ENCODE assay signal across 27 cellular contexts in genomic region chr5:159851053-159851452, GRCh38.
A peak's percentile ranks its signal among the peaks of the same experiment; 100 is the strongest.
DNase-seq lines count a peak whose midpoint lies in the region; ATAC-seq, FAIRE-seq and TF ChIP-seq lines count a peak whose summit lies in the region.
"Had no signal": no experiment of that assay in that cellular context is flagged by ENCODE, and none has a peak within 500 bp of the region (broad histone marks: within the 10 kb centered on the region; RNA-seq: fewer than 3 reads in every experiment).

No MANE protein-coding gene starts in this region.

- no peaks in the 10 kb centered on the region for H3K27me3 ChIP-seq in bronchial epithelial cell (ENCODE audit: control insufficient read depth, insufficient read depth, low read length)
- H3K27me3 ChIP-seq in osteoblast (ENCODE audit: insufficient read depth, low read length), result no peaks in the 10 kb centered on the region

- no peak for TF ChIP-seq CTCF in Calu3 (IDR thresholded peaks at IDR 0.05; ENCODE audit: unreplicated experiment)
- no peak for TF ChIP-seq CTCF in bronchial epithelial cell (IDR thresholded peaks at IDR 0.05; ENCODE audit: insufficient read depth, low read length, severe bottlenecking)
- TF ChIP-seq CTCF in osteoblast (IDR thresholded peaks at IDR 0.05; ENCODE audit: extremely low read depth, low read depth, low read length), result no peak

- no peak for FAIRE-seq in bronchial epithelial cell (lab: Jason Lieb, UNC)
- FAIRE-seq: D721Med, endometrium had no signal

- H3K27ac Mint-ChIP-seq in Calu3 (ENCODE audit: unreplicated experiment), result peak overlapping the region; percentile 11
- H3K27ac Mint-ChIP-seq: activated CD4-positive, alpha-beta T cell treated with anti-CD3 and anti-CD28 coated beads, Interleukin-2, amount 10 ng/mL, durations not matched to agents 7 days and 5 days; activated naive CD4-positive, alpha-beta T cell treated with anti-CD3 and anti-CD28 coated beads, Interleukin-2, amount 10 ng/mL, durations not matched to agents 7 days and 5 days; stimulated activated naive B cell treated with anti-CD40 and anti-IgM and Interleukin-4, amounts not matched to agents 10 μg/mL and 1 μg/mL and 100 μg/mL, for 72 hours had no signal

- H3K36me3 ChIP-seq in bronchial epithelial cell (ENCODE audit: control insufficient read depth, insufficient read depth, low read length) (no peaks in the 10 kb centered on the region), osteoblast (ENCODE audit: insufficient read depth, low read length) (no peaks in the 10 kb centered on the region)
- H3K36me3 ChIP-seq: neutrophil had no signal

- no peaks in the 10 kb centered on the region for H3K27me3 Mint-ChIP-seq in Calu3 (ENCODE audit: unreplicated experiment)
- H3K27me3 Mint-ChIP-seq: activated CD4-positive, alpha-beta T cell treated with anti-CD3 and anti-CD28 coated beads, Interleukin-2, amount 10 ng/mL, durations not matched to agents 7 days and 5 days had no signal

- H3K4me1 Mint-ChIP-seq in Calu3 (ENCODE audit: low read depth, unreplicated experiment), result peaks cover 26% of the 10 kb centered on the region
- H3K4me1 Mint-ChIP-seq: activated CD4-positive, alpha-beta T cell treated with anti-CD3 and anti-CD28 coated beads, Interleukin-2, amount 10 ng/mL, durations not matched to agents 7 days and 5 days; activated naive CD4-positive, alpha-beta T cell treated with anti-CD3 and anti-CD28 coated beads, Interleukin-2, amount 10 ng/mL, durations not matched to agents 7 days and 5 days; stimulated activated naive B cell treated with anti-CD40 and anti-IgM and Interleukin-4, amounts not matched to agents 10 μg/mL and 1 μg/mL and 100 μg/mL, for 72 hours had no signal

- H3K27ac ChIP-seq in osteoblast (ENCODE audit: low read depth, low read length), result peak overlapping the region; percentile 3
- H3K27ac ChIP-seq: C4-2B, neutrophil, skin epidermis had no signal

- H3K9me3 Mint-ChIP-seq in Calu3 (ENCODE audit: low read depth, unreplicated experiment), result no peaks in the 10 kb centered on the region
- H3K9me3 Mint-ChIP-seq: activated CD4-positive, alpha-beta T cell treated with anti-CD3 and anti-CD28 coated beads, Interleukin-2, amount 10 ng/mL, durations not matched to agents 7 days and 5 days had no signal

- DNase-seq in Calu3 (peak; percentile 12), M059J (ENCODE audit: low read depth) (peak; percentile 67), bronchial epithelial cell (ENCODE audit: low read depth) (peak; percentile 84), osteoblast (ENCODE audit: insufficient read length, low spot score, missing footprints) (no peak), CD1c-positive myeloid dendritic cell (ENCODE audit: extremely low spot score) (no peak)
- DNase-seq in activated naive CD4-positive, alpha-beta T cell treated with anti-CD3 and anti-CD28 coated beads, Interleukin-2, amount 50 U/mL, for 16 hours, result no peak
- DNase-seq: activated CD4-positive, alpha-beta T cell treated with anti-CD3 and anti-CD28 coated beads, Interleukin-2, amount 10 ng/mL, durations not matched to agents 7 days and 5 days; activated naive CD4-positive, alpha-beta T cell treated with anti-CD3 and anti-CD28 coated beads, Interleukin-2, amount 10 ng/mL, durations not matched to agents 7 days and 5 days; activated T-cell treated with anti-CD3 and anti-CD28 coated beads, Interleukin-2, amount 50 U/mL, for 48 hours; amygdala; caudate nucleus; head of caudate nucleus; left cardiac atrium; mesenchymal stem cell; NCI-H1694 treated with DMSO at 0.1 percent for 48 hours; NCI-H2171 treated with DMSO at 0.1 percent for 48 hours; NCI-H524 treated with DMSO at 0.1 percent for 48 hours; psoas muscle; stimulated activated naive B cell treated with anti-CD40 and anti-IgM and Interleukin-4, amounts not matched to agents 10 μg/mL and 1 μg/mL and 100 μg/mL, for 72 hours; T-helper 9 cell had no signal

- no peak overlapping the region for H3K4me3 Mint-ChIP-seq in Calu3 (ENCODE audit: low read depth, unreplicated experiment)
- H3K4me3 Mint-ChIP-seq: activated CD4-positive, alpha-beta T cell treated with anti-CD3 and anti-CD28 coated beads, Interleukin-2, amount 10 ng/mL, durations not matched to agents 7 days and 5 days; activated naive CD4-positive, alpha-beta T cell treated with anti-CD3 and anti-CD28 coated beads, Interleukin-2, amount 10 ng/mL, durations not matched to agents 7 days and 5 days; stimulated activated naive B cell treated with anti-CD40 and anti-IgM and Interleukin-4, amounts not matched to agents 10 μg/mL and 1 μg/mL and 100 μg/mL, for 72 hours had no signal

- H3K4me2 ChIP-seq in osteoblast (ENCODE audit: insufficient read depth, low read length), result peak overlapping the region; percentile 10

- CTCF ChIA-PET in Calu3 (lab: Charles Lee), result interaction anchor here (0.6 kb wide), 1 partner anchor 134 kb away, joined by 3 read pairs; no protein-coding TSS in a partner anchor

- no peaks in the 10 kb centered on the region for H3K9me3 ChIP-seq in osteoblast (ENCODE audit: low read depth, low read length)
- H3K9me3 ChIP-seq: neutrophil, psoas muscle had no signal

- H3K4me1 ChIP-seq in osteoblast (ENCODE audit: insufficient read depth, low read length), result peaks cover 35% of the 10 kb centered on the region
- H3K4me1 ChIP-seq: psoas muscle had no signal

- no peaks in the 10 kb centered on the region for H3K36me3 Mint-ChIP-seq in Calu3 (ENCODE audit: insufficient read depth, unreplicated experiment)
- H3K36me3 Mint-ChIP-seq: activated naive CD4-positive, alpha-beta T cell treated with anti-CD3 and anti-CD28 coated beads, Interleukin-2, amount 10 ng/mL, durations not matched to agents 7 days and 5 days; stimulated activated naive B cell treated with anti-CD40 and anti-IgM and Interleukin-4, amounts not matched to agents 10 μg/mL and 1 μg/mL and 100 μg/mL, for 72 hours had no signal

- no peak overlapping the region for H2AFZ ChIP-seq in osteoblast (ENCODE audit: low read length)

- H3K79me2 ChIP-seq in osteoblast (ENCODE audit: insufficient read depth, low read length), result no peaks in the 10 kb centered on the region

- intact Hi-C loops in Calu3 (cut with micrococcal nuclease; ENCODE audit: unreplicated experiment), result no loop called here

- H4K20me1 ChIP-seq in osteoblast (ENCODE audit: insufficient read depth, low read length), result no peaks in the 10 kb centered on the region

- ATAC-seq in HG03520 (IDR thresholded peaks at IDR 0.05; ENCODE audit: unreplicated experiment) (no peak), GM21367 (IDR thresholded peaks at IDR 0.05; ENCODE audit: unreplicated experiment) (no peak)
- ATAC-seq: stimulated activated naive B cell treated with anti-CD40 and anti-IgM and Interleukin-4, amounts not matched to agents 10 μg/mL and 1 μg/mL and 100 μg/mL, for 72 hours had no signal

- H3K4me3 ChIP-seq in bronchial epithelial cell (ENCODE audit: low read depth, low read length) (no peak overlapping the region), osteoblast (ENCODE audit: insufficient read depth, low read length) (no peak overlapping the region)
- H3K4me3 ChIP-seq: psoas muscle, skin epidermis had no signal

- no TSS peak for BruUV-seq in Calu3 (replicated peaks; lab: Mats Ljungman, UMichigan)

Comparison
In these comparisons a context has a peak if more than half of its experiments do, and no peak if none do; other contexts are left out.
1. DNase-seq: peak in Calu3 (single experiment), M059J (single experiment) and bronchial epithelial cell (single experiment); none in osteoblast (single experiment), CD1c-positive myeloid dendritic cell (single experiment) and activated naive CD4-positive, alpha-beta T cell treated with anti-CD3 and anti-CD28 coated beads, Interleukin-2, amount 50 U/mL, for 16 hours (single experiment).